In the genomic region with DNA sequence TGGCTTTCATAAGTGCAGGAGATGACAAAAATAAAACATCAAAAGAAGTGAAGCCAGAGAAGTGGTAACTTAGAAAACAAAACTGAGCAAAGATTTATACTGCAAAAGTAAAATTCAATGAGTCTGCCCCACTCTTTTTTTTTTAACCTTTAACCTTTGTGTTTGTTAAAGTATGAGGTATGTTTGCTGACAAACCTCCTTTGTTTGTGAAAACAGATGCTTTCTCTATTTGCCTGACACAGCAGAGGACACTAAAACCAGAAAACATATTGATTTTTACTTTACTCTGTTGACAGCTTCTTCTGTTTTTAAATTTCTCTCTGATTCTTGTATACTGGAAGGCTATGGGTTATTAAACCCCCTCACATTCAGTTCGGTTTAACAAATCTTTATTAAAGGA, we compare ENCODE assay signal across 2 cellular contexts.
TF ChIP-seq lines count a peak whose summit lies in the region.

No MANE protein-coding gene starts in this region.

TF ChIP-seq in WTC11, 78 proteins besides CTCF, POLR2A, EP300 and RAD21 (continued from another document):
- no peak for TF ChIP-seq ZNF396 (CRISPR knock-in tag; IDR thresholded peaks at IDR 0.05; ENCODE audit: borderline replicate concordance)

TF ChIP-seq in HepG2, 621 proteins besides CTCF, POLR2A, EP300 and RAD21 (continued from another document and continues in another):
- TF ChIP-seq, protein P1, sequence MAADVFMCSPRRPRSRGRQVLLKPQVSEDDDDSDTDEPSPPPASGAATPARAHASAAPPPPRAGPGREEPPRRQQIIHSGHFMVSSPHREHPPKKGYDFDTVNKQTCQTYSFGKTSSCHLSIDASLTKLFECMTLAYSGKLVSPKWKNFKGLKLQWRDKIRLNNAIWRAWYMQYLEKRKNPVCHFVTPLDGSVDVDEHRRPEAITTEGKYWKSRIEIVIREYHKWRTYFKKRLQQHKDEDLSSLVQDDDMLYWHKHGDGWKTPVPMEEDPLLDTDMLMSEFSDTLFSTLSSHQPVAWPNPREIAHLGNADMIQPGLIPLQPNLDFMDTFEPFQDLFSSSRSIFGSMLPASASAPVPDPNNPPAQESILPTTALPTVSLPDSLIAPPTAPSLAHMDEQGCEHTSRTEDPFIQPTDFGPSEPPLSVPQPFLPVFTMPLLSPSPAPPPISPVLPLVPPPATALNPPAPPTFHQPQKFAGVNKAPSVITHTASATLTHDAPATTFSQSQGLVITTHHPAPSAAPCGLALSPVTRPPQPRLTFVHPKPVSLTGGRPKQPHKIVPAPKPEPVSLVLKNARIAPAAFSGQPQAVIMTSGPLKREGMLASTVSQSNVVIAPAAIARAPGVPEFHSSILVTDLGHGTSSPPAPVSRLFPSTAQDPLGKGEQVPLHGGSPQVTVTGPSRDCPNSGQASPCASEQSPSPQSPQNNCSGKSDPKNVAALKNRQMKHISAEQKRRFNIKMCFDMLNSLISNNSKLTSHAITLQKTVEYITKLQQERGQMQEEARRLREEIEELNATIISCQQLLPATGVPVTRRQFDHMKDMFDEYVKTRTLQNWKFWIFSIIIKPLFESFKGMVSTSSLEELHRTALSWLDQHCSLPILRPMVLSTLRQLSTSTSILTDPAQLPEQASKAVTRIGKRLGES (CRISPR knock-in tag; IDR thresholded peaks at IDR 0.05; ENCODE audit: borderline replicate concordance), result no peak
- TF ChIP-seq ZNF205 (CRISPR knock-in tag; IDR thresholded peaks at IDR 0.05) (no peak), KLF16 (CRISPR knock-in tag; IDR thresholded peaks at IDR 0.05) (peak in 1 of 2 experiments; percentile 77; a peak in 1 of 4 replicates), NR2F6 (IDR thresholded peaks at IDR 0.05) (peak; percentile 98), NR2F6 (CRISPR knock-in tag; IDR thresholded peaks at IDR 0.05) (peak; percentile 92), HHEX (CRISPR knock-in tag; IDR thresholded peaks at IDR 0.05) (no peak), ZNF260 (CRISPR knock-in tag; IDR thresholded peaks at IDR 0.05; ENCODE audit: borderline replicate concordance, low read depth) (no peak), MAFF (IDR thresholded peaks at IDR 0.05; ENCODE audit: low read depth, low read length) (peak; percentile 68), FOXJ3 (CRISPR knock-in tag; IDR thresholded peaks at IDR 0.05; ENCODE audit: borderline replicate concordance) (peak; percentile 79; the same call in 1 of the 2 replicates), NCOR1 (IDR thresholded peaks at IDR 0.05; ENCODE audit: borderline replicate concordance, low read length) (peak; percentile 32; the same call in 1 of the 2 replicates), ZNF792 (CRISPR knock-in tag; IDR thresholded peaks at IDR 0.05) (peak; percentile 41; the same call in 1 of the 2 replicates), ZNF776 (CRISPR knock-in tag; IDR thresholded peaks at IDR 0.05) (no peak), NRL (CRISPR knock-in tag; IDR thresholded peaks at IDR 0.05; ENCODE audit: borderline replicate concordance) (no peak), GTF3A (CRISPR knock-in tag; conservative IDR thresholded peaks at IDR 0.05) (no peak), NR2F1 (CRISPR knock-in tag; IDR thresholded peaks at IDR 0.05) (peak; percentile 78 to 95)
- TF ChIP-seq, protein P2, sequence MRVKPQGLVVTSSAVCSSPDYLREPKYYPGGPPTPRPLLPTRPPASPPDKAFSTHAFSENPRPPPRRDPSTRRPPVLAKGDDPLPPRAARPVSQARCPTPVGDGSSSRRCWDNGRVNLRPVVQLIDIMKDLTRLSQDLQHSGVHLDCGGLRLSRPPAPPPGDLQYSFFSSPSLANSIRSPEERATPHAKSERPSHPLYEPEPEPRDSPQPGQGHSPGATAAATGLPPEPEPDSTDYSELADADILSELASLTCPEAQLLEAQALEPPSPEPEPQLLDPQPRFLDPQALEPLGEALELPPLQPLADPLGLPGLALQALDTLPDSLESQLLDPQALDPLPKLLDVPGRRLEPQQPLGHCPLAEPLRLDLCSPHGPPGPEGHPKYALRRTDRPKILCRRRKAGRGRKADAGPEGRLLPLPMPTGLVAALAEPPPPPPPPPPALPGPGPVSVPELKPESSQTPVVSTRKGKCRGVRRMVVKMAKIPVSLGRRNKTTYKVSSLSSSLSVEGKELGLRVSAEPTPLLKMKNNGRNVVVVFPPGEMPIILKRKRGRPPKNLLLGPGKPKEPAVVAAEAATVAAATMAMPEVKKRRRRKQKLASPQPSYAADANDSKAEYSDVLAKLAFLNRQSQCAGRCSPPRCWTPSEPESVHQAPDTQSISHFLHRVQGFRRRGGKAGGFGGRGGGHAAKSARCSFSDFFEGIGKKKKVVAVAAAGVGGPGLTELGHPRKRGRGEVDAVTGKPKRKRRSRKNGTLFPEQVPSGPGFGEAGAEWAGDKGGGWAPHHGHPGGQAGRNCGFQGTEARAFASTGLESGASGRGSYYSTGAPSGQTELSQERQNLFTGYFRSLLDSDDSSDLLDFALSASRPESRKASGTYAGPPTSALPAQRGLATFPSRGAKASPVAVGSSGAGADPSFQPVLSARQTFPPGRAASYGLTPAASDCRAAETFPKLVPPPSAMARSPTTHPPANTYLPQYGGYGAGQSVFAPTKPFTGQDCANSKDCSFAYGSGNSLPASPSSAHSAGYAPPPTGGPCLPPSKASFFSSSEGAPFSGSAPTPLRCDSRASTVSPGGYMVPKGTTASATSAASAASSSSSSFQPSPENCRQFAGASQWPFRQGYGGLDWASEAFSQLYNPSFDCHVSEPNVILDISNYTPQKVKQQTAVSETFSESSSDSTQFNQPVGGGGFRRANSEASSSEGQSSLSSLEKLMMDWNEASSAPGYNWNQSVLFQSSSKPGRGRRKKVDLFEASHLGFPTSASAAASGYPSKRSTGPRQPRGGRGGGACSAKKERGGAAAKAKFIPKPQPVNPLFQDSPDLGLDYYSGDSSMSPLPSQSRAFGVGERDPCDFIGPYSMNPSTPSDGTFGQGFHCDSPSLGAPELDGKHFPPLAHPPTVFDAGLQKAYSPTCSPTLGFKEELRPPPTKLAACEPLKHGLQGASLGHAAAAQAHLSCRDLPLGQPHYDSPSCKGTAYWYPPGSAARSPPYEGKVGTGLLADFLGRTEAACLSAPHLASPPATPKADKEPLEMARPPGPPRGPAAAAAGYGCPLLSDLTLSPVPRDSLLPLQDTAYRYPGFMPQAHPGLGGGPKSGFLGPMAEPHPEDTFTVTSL (CRISPR knock-in tag; IDR thresholded peaks at IDR 0.05; ENCODE audit: borderline replicate concordance), result peak; percentile 82; the same call in 1 of the 2 replicates
- TF ChIP-seq, protein P3, sequence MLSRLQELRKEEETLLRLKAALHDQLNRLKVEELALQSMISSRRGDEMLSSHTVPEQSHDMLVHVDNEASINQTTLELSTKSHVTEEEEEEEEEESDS (CRISPR knock-in tag; IDR thresholded peaks at IDR 0.05; ENCODE audit: borderline replicate concordance), result no peak
- TF ChIP-seq, protein P4, sequence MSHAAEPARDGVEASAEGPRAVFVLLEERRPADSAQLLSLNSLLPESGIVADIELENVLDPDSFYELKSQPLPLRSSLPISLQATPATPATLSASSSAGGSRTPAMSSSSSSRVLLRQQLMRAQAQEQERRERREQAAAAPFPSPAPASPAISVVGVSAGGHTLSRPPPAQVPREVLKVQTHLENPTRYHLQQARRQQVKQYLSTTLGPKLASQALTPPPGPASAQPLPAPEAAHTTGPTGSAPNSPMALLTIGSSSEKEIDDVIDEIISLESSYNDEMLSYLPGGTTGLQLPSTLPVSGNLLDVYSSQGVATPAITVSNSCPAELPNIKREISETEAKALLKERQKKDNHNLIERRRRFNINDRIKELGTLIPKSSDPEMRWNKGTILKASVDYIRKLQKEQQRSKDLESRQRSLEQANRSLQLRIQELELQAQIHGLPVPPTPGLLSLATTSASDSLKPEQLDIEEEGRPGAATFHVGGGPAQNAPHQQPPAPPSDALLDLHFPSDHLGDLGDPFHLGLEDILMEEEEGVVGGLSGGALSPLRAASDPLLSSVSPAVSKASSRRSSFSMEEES (CRISPR knock-in tag; IDR thresholded peaks at IDR 0.05), result 0 out of 2 replicates have a peak, but pooled peaks have one; percentile 20
- TF ChIP-seq, protein P5, sequence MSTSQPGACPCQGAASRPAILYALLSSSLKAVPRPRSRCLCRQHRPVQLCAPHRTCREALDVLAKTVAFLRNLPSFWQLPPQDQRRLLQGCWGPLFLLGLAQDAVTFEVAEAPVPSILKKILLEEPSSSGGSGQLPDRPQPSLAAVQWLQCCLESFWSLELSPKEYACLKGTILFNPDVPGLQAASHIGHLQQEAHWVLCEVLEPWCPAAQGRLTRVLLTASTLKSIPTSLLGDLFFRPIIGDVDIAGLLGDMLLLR (CRISPR knock-in tag; IDR thresholded peaks at IDR 0.05), result no peak
- TF ChIP-seq, protein P6, sequence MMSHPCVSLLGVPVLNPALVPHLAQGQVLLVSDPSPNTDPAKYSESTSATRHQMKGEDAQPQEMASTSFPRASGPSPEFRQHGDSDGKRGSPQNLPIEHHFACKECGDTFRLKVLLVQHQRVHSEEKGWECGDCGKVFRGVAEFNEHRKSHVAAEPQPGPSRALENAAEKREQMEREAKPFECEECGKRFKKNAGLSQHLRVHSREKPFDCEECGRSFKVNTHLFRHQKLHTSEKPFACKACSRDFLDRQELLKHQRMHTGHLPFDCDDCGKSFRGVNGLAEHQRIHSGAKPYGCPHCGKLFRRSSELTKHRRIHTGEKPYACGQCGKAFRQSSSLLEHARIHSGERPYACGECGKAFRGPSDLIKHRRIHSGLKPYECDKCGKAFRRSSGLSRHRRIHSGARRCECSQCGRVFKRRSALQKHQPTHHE (CRISPR knock-in tag; IDR thresholded peaks at IDR 0.05; ENCODE audit: borderline replicate concordance), result no peak
- TF ChIP-seq, protein P7, sequence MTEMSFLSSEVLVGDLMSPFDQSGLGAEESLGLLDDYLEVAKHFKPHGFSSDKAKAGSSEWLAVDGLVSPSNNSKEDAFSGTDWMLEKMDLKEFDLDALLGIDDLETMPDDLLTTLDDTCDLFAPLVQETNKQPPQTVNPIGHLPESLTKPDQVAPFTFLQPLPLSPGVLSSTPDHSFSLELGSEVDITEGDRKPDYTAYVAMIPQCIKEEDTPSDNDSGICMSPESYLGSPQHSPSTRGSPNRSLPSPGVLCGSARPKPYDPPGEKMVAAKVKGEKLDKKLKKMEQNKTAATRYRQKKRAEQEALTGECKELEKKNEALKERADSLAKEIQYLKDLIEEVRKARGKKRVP (CRISPR knock-in tag; IDR thresholded peaks at IDR 0.05), result peak in 1 of 2 experiments; percentile 79; a peak in 2 of 4 replicates
- TF ChIP-seq, protein P8, sequence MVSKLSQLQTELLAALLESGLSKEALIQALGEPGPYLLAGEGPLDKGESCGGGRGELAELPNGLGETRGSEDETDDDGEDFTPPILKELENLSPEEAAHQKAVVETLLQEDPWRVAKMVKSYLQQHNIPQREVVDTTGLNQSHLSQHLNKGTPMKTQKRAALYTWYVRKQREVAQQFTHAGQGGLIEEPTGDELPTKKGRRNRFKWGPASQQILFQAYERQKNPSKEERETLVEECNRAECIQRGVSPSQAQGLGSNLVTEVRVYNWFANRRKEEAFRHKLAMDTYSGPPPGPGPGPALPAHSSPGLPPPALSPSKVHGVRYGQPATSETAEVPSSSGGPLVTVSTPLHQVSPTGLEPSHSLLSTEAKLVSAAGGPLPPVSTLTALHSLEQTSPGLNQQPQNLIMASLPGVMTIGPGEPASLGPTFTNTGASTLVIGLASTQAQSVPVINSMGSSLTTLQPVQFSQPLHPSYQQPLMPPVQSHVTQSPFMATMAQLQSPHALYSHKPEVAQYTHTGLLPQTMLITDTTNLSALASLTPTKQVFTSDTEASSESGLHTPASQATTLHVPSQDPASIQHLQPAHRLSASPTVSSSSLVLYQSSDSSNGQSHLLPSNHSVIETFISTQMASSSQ (IDR thresholded peaks at IDR 0.05; ENCODE audit: low read depth), result no peak
- TF ChIP-seq, protein P8 (CRISPR knock-in tag; IDR thresholded peaks at IDR 0.05; ENCODE audit: borderline replicate concordance), result no peak
- TF ChIP-seq, protein P9, sequence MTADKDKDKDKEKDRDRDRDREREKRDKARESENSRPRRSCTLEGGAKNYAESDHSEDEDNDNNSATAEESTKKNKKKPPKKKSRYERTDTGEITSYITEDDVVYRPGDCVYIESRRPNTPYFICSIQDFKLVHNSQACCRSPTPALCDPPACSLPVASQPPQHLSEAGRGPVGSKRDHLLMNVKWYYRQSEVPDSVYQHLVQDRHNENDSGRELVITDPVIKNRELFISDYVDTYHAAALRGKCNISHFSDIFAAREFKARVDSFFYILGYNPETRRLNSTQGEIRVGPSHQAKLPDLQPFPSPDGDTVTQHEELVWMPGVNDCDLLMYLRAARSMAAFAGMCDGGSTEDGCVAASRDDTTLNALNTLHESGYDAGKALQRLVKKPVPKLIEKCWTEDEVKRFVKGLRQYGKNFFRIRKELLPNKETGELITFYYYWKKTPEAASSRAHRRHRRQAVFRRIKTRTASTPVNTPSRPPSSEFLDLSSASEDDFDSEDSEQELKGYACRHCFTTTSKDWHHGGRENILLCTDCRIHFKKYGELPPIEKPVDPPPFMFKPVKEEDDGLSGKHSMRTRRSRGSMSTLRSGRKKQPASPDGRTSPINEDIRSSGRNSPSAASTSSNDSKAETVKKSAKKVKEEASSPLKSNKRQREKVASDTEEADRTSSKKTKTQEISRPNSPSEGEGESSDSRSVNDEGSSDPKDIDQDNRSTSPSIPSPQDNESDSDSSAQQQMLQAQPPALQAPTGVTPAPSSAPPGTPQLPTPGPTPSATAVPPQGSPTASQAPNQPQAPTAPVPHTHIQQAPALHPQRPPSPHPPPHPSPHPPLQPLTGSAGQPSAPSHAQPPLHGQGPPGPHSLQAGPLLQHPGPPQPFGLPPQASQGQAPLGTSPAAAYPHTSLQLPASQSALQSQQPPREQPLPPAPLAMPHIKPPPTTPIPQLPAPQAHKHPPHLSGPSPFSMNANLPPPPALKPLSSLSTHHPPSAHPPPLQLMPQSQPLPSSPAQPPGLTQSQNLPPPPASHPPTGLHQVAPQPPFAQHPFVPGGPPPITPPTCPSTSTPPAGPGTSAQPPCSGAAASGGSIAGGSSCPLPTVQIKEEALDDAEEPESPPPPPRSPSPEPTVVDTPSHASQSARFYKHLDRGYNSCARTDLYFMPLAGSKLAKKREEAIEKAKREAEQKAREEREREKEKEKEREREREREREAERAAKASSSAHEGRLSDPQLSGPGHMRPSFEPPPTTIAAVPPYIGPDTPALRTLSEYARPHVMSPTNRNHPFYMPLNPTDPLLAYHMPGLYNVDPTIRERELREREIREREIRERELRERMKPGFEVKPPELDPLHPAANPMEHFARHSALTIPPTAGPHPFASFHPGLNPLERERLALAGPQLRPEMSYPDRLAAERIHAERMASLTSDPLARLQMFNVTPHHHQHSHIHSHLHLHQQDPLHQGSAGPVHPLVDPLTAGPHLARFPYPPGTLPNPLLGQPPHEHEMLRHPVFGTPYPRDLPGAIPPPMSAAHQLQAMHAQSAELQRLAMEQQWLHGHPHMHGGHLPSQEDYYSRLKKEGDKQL (CRISPR knock-in tag; IDR thresholded peaks at IDR 0.05; ENCODE audit: low read depth), result peak; percentile 56; the same call in 1 of the 2 replicates
